In genomic region chr9:28135571-28135970, GRCh38 we compare ENCODE assay signal across 27 cellular contexts.
DNase-seq lines count a peak whose midpoint lies in the region; ATAC-seq and TF ChIP-seq lines count a peak whose summit lies in the region.
"Had no signal": no experiment of that assay in that cellular context is flagged by ENCODE, and none has a peak within 500 bp of the region (broad histone marks: within the 10 kb centered on the region; RNA-seq: fewer than 3 reads in every experiment).

No MANE protein-coding gene starts in this region.

- no peaks in the 10 kb centered on the region for H3K27me3 ChIP-seq in HUES48 (ENCODE audit: control insufficient read depth, insufficient read depth, low read length)
- H3K27me3 ChIP-seq in adrenal gland = no peaks in the 10 kb centered on the region
- H3K27me3 ChIP-seq: thyroid gland had no signal

- TF ChIP-seq POLR2A in adrenal gland (IDR thresholded peaks at IDR 0.05) = no peak

- TF ChIP-seq CTCF in adrenal gland (IDR thresholded peaks at IDR 0.05) (no peak), foreskin fibroblast (IDR thresholded peaks at IDR 0.05; ENCODE audit: low read depth, low read length) (no peak)

- H3K4me3 ChIP-seq in HUES48 (ENCODE audit: low read depth, low read length) (0 out of 2 replicates have a peak overlapping the region, but pooled peaks have one; percentile 9), adrenal gland (no peak overlapping the region), foreskin fibroblast (ENCODE audit: low read depth in 1 of 2, low read length in 2 of 2) (no peak overlapping the region)
- H3K4me3 ChIP-seq: left ventricle myocardium inferior, thyroid gland had no signal

- intact Hi-C loops in adrenal gland (cut with DNase I) = no loop called here

- 38 to 43% (median 41%) methylated on average over 2 of the region's 2 CpGs for WGBS in adrenal gland, 4 donors

- DNase-seq in COR-L47 (lab: John Stamatoyannopoulos, UW) = peak; percentile 49
- DNase-seq in NCI-H69 (lab: John Stamatoyannopoulos, UW) = peak; percentile 80
- no peak for DNase-seq in adrenal gland
- DNase-seq in germinal center (ENCODE audit: low spot score) = no peak
- no peak for DNase-seq in foreskin fibroblast
- DNase-seq: activated B cell treated with CpG ODN at 0.5 μM for 24 hours; activated naive CD4-positive, alpha-beta T cell treated with anti-CD3 and anti-CD28 coated beads, Interleukin-2, amount 50 U/mL, for 16 hours; Calu3; EL; HCEC 1CT; Kasumi-1; left ventricle myocardium inferior; NCI-H2171 treated with DMSO at 0.1 percent for 48 hours; nephron progenitor cell; PC-3; right cardiac atrium; stimulated activated naive CD8-positive, alpha-beta T cell treated with anti-CD3 and anti-CD28 coated beads, Interleukin-15, Interleukin-2, amounts not matched to agents 100 U/mL and 50 U/mL, for 24 hours; T-helper 9 cell; thyroid gland had no signal

- no peak overlapping the region for H3K9ac ChIP-seq in HUES48 (ENCODE audit: low read depth, low read length)
- H3K9ac ChIP-seq: parathyroid adenoma had no signal

- H3K4me1 ChIP-seq in HUES48 (ENCODE audit: control insufficient read depth, insufficient read depth, low read length) (peaks cover 22% of the 10 kb centered on the region), adrenal gland (replicated peaks in 1 of 2) (no peaks in the 10 kb centered on the region)
- H3K4me1 ChIP-seq: left ventricle myocardium inferior, parathyroid adenoma, thyroid gland had no signal

- H3K27ac ChIP-seq in HUES48 (ENCODE audit: low read depth, low read length) = peak overlapping the region; percentile 56
- H3K27ac ChIP-seq in adrenal gland = no peak overlapping the region
- H3K27ac ChIP-seq: C4-2B, epithelial cell of prostate, left ventricle myocardium inferior, parathyroid adenoma, thyroid gland had no signal

- ATAC-seq in esophagus mucosa = peak; percentile 13
- ATAC-seq in GM21360 (IDR thresholded peaks at IDR 0.05; ENCODE audit: unreplicated experiment) = no peak
- ATAC-seq: HepG2; PC-3; right cardiac atrium; Right ventricle myocardium inferior; stimulated activated naive CD8-positive, alpha-beta T cell treated with anti-CD3 and anti-CD28 coated beads, Interleukin-15, Interleukin-2, amounts not matched to agents 100 U/mL and 50 U/mL, for 24 hours had no signal

- H3K9me3 ChIP-seq in HUES48 (ENCODE audit: control insufficient read depth, insufficient read depth, low read length) (no peaks in the 10 kb centered on the region), adrenal gland (replicated peaks in 1 of 3) (no peaks in the 10 kb centered on the region)
- H3K9me3 ChIP-seq: left ventricle myocardium inferior, thyroid gland had no signal

- H3K36me3 ChIP-seq in HUES48 (ENCODE audit: control insufficient read depth, insufficient read depth, low read length) (no peaks in the 10 kb centered on the region), adrenal gland (replicated peaks in 1 of 2) (no peaks in the 10 kb centered on the region)
- H3K36me3 ChIP-seq: left ventricle myocardium inferior, thyroid gland had no signal

Comparison
In these comparisons a context has a peak if more than half of its experiments do, and no peak if none do; other contexts are left out.
1. DNase-seq: peak in COR-L47 (single experiment) and NCI-H69 (single experiment); none in adrenal gland (0 of 7), germinal center (single experiment) and foreskin fibroblast (0 of 2).